In the genomic region with DNA sequence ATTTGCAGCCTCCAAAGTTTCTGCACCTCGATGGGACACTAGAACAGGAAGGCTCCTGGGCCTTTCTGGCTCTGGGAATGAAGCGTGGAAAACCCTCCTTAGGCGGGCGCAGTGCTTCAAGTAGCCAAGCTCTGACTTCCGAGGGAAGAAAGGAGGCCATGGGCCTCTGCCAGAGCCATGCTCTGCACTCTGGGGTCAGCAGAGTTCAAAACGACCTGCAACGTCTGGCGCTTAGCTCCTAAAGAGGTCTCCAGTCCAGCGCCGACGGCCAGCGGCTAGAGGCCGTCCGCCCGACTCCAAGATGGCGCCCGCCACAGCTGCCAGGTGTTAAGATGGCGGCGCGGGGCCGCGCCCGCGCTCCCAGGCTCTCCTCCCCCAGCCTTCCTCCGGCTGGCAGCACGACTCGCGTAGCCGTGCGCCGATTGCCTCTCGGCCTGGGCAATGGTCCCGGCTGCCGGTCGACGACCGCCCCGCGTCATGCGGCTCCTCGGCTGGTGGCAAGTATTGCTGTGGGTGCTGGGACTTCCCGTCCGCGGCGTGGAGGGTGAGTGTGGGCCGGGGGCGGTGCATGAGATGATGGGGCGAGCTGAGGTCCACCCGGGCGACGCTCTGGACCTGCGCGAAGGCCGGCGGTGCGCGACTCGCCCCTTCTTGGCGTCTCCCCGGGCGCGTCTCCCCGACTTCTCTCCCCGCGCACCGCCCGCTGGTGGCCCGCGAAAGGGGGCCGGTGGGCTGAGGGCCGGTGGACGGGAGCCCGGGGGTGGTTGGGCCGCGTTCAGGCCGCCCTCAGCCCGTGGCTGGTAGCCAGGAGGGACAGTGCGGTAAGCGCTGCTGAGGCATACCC, we compare ENCODE assay signal across 1 cellular context.
A peak's percentile ranks its signal among the peaks of the same experiment; 100 is the strongest.
TF ChIP-seq lines count a peak whose summit lies in the region.

A gene with protein sequence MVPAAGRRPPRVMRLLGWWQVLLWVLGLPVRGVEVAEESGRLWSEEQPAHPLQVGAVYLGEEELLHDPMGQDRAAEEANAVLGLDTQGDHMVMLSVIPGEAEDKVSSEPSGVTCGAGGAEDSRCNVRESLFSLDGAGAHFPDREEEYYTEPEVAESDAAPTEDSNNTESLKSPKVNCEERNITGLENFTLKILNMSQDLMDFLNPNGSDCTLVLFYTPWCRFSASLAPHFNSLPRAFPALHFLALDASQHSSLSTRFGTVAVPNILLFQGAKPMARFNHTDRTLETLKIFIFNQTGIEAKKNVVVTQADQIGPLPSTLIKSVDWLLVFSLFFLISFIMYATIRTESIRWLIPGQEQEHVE (plus strand): TSS at position 385 of the 844 bp plus-strand sequence. CDS start 57 bp downstream, at position 442.

TF ChIP-seq in GM12878, 131 proteins besides CTCF, POLR2A, EP300 and RAD21 (continued from another document and continues in another):
- TF ChIP-seq POU2F2 (IDR thresholded peaks at IDR 0.05; ENCODE audit: borderline replicate concordance, low read depth, low read length) = peak; percentile 68; the same call in 2 of the 3 replicates
- peak; percentile 66 for TF ChIP-seq SIN3A (IDR thresholded peaks at IDR 0.05; ENCODE audit: low read depth, low read length)
- TF ChIP-seq POLR2AphosphoS2 (IDR thresholded peaks at IDR 0.05; ENCODE audit: low read depth, low read length) = peak; percentile 73
- TF ChIP-seq KLF5 (IDR thresholded peaks at IDR 0.05; ENCODE audit: partially characterized antibody) = peak; percentile 27
- TF ChIP-seq ZNF384 (IDR thresholded peaks at IDR 0.05; ENCODE audit: borderline replicate concordance, low read depth, low read length) = no peak
- TF ChIP-seq, protein P1, sequence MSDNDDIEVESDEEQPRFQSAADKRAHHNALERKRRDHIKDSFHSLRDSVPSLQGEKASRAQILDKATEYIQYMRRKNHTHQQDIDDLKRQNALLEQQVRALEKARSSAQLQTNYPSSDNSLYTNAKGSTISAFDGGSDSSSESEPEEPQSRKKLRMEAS (IDR thresholded peaks at IDR 0.05; ENCODE audit: low read depth, low read length) = 0 out of 2 replicates have a peak, but pooled peaks have one; percentile 23
- TF ChIP-seq HCFC1 (IDR thresholded peaks at IDR 0.05; ENCODE audit: low read length) = peak; percentile 70
- peak; percentile 22 for TF ChIP-seq MYC (IDR thresholded peaks at IDR 0.05; ENCODE audit: insufficient read depth, insufficient read length, insufficient replicate concordance, low read length, severe bottlenecking)
- 0 out of 4 replicates have a peak, but pooled peaks of 1 of the 2 experiments have one; percentile 1 for TF ChIP-seq SRF (IDR thresholded peaks at IDR 0.05; ENCODE audit: low read depth in 2 of 2, low read length in 2 of 2)
- no peak for TF ChIP-seq NFXL1 (IDR thresholded peaks at IDR 0.05; ENCODE audit: borderline replicate concordance)
- TF ChIP-seq POLR2AphosphoS5 (IDR thresholded peaks at IDR 0.05; ENCODE audit: low read length) = peak; percentile 86
- TF ChIP-seq ZSCAN29 (IDR thresholded peaks at IDR 0.05) = no peak
- TF ChIP-seq, protein P2, sequence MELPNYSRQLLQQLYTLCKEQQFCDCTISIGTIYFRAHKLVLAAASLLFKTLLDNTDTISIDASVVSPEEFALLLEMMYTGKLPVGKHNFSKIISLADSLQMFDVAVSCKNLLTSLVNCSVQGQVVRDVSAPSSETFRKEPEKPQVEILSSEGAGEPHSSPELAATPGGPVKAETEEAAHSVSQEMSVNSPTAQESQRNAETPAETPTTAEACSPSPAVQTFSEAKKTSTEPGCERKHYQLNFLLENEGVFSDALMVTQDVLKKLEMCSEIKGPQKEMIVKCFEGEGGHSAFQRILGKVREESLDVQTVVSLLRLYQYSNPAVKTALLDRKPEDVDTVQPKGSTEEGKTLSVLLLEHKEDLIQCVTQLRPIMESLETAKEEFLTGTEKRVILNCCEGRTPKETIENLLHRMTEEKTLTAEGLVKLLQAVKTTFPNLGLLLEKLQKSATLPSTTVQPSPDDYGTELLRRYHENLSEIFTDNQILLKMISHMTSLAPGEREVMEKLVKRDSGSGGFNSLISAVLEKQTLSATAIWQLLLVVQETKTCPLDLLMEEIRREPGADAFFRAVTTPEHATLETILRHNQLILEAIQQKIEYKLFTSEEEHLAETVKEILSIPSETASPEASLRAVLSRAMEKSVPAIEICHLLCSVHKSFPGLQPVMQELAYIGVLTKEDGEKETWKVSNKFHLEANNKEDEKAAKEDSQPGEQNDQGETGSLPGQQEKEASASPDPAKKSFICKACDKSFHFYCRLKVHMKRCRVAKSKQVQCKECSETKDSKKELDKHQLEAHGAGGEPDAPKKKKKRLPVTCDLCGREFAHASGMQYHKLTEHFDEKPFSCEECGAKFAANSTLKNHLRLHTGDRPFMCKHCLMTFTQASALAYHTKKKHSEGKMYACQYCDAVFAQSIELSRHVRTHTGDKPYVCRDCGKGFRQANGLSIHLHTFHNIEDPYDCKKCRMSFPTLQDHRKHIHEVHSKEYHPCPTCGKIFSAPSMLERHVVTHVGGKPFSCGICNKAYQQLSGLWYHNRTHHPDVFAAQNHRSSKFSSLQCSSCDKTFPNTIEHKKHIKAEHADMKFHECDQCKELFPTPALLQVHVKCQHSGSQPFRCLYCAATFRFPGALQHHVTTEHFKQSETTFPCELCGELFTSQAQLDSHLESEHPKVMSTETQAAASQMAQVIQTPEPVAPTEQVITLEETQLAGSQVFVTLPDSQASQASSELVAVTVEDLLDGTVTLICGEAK (IDR thresholded peaks at IDR 0.05; ENCODE audit: borderline replicate concordance) = peak; percentile 63; the same call in 1 of the 2 replicates
- TF ChIP-seq SMARCA5 (IDR thresholded peaks at IDR 0.05) = peak; percentile 76; the same call in 1 of the 2 replicates
- no peak; the same call in 1 of the 2 replicates for TF ChIP-seq NBN (IDR thresholded peaks at IDR 0.05)
- peak; percentile 75; the same call in 1 of the 2 replicates for TF ChIP-seq BACH1 (IDR thresholded peaks at IDR 0.05; ENCODE audit: borderline replicate concordance)
- TF ChIP-seq PML (IDR thresholded peaks at IDR 0.05; ENCODE audit: low read length) = peak; percentile 69; the same call in 1 of the 2 replicates
- TF ChIP-seq WRNIP1 (IDR thresholded peaks at IDR 0.05; ENCODE audit: borderline replicate concordance, low read depth, low read length) = no peak
- peak; percentile 58; the same call in 1 of the 2 replicates for TF ChIP-seq STAT1 (conservative IDR thresholded peaks at IDR 0.05)
- TF ChIP-seq TCF3 (IDR thresholded peaks at IDR 0.05; ENCODE audit: borderline replicate concordance, insufficient read depth, low read depth, low read length) = 0 out of 2 replicates have a peak, but pooled peaks have one; percentile 61
- peak; percentile 76; the same call in 1 of the 2 replicates for TF ChIP-seq TARDBP (IDR thresholded peaks at IDR 0.05; ENCODE audit: borderline replicate concordance)
- peak; percentile 62; the same call in 1 of the 2 replicates for TF ChIP-seq MXI1 (IDR thresholded peaks at IDR 0.05; ENCODE audit: low read depth, low read length)
- TF ChIP-seq FOS (IDR thresholded peaks at IDR 0.05; ENCODE audit: borderline replicate concordance, extremely low read depth, insufficient read length) = no peak
- TF ChIP-seq ZNF24 (IDR thresholded peaks at IDR 0.05) = no peak
- TF ChIP-seq IKZF2 (IDR thresholded peaks at IDR 0.05) = no peak
- peak; percentile 92 for TF ChIP-seq NR2C1 (IDR thresholded peaks at IDR 0.05)
- TF ChIP-seq, protein P3, sequence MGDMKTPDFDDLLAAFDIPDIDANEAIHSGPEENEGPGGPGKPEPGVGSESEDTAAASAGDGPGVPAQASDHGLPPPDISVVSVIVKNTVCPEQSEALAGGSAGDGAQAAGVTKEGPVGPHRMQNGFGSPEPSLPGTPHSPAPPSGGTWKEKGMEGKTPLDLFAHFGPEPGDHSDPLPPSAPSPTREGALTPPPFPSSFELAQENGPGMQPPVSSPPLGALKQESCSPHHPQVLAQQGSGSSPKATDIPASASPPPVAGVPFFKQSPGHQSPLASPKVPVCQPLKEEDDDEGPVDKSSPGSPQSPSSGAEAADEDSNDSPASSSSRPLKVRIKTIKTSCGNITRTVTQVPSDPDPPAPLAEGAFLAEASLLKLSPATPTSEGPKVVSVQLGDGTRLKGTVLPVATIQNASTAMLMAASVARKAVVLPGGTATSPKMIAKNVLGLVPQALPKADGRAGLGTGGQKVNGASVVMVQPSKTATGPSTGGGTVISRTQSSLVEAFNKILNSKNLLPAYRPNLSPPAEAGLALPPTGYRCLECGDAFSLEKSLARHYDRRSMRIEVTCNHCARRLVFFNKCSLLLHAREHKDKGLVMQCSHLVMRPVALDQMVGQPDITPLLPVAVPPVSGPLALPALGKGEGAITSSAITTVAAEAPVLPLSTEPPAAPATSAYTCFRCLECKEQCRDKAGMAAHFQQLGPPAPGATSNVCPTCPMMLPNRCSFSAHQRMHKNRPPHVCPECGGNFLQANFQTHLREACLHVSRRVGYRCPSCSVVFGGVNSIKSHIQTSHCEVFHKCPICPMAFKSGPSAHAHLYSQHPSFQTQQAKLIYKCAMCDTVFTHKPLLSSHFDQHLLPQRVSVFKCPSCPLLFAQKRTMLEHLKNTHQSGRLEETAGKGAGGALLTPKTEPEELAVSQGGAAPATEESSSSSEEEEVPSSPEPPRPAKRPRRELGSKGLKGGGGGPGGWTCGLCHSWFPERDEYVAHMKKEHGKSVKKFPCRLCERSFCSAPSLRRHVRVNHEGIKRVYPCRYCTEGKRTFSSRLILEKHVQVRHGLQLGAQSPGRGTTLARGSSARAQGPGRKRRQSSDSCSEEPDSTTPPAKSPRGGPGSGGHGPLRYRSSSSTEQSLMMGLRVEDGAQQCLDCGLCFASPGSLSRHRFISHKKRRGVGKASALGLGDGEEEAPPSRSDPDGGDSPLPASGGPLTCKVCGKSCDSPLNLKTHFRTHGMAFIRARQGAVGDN (IDR thresholded peaks at IDR 0.05) = peak; percentile 86
- TF ChIP-seq, protein P4, sequence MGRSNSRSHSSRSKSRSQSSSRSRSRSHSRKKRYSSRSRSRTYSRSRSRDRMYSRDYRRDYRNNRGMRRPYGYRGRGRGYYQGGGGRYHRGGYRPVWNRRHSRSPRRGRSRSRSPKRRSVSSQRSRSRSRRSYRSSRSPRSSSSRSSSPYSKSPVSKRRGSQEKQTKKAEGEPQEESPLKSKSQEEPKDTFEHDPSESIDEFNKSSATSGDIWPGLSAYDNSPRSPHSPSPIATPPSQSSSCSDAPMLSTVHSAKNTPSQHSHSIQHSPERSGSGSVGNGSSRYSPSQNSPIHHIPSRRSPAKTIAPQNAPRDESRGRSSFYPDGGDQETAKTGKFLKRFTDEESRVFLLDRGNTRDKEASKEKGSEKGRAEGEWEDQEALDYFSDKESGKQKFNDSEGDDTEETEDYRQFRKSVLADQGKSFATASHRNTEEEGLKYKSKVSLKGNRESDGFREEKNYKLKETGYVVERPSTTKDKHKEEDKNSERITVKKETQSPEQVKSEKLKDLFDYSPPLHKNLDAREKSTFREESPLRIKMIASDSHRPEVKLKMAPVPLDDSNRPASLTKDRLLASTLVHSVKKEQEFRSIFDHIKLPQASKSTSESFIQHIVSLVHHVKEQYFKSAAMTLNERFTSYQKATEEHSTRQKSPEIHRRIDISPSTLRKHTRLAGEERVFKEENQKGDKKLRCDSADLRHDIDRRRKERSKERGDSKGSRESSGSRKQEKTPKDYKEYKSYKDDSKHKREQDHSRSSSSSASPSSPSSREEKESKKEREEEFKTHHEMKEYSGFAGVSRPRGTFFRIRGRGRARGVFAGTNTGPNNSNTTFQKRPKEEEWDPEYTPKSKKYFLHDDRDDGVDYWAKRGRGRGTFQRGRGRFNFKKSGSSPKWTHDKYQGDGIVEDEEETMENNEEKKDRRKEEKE (IDR thresholded peaks at IDR 0.05) = no peak
- TF ChIP-seq CHD2 (IDR thresholded peaks at IDR 0.05; ENCODE audit: borderline replicate concordance, low read depth, low read length) = peak; percentile 78
- TF ChIP-seq, protein P5, sequence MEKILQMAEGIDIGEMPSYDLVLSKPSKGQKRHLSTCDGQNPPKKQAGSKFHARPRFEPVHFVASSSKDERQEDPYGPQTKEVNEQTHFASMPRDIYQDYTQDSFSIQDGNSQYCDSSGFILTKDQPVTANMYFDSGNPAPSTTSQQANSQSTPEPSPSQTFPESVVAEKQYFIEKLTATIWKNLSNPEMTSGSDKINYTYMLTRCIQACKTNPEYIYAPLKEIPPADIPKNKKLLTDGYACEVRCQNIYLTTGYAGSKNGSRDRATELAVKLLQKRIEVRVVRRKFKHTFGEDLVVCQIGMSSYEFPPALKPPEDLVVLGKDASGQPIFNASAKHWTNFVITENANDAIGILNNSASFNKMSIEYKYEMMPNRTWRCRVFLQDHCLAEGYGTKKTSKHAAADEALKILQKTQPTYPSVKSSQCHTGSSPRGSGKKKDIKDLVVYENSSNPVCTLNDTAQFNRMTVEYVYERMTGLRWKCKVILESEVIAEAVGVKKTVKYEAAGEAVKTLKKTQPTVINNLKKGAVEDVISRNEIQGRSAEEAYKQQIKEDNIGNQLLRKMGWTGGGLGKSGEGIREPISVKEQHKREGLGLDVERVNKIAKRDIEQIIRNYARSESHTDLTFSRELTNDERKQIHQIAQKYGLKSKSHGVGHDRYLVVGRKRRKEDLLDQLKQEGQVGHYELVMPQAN (conservative IDR thresholded peaks at IDR 0.05) = peak; percentile 73
- TF ChIP-seq KAT2A (conservative IDR thresholded peaks at IDR 0.05; ENCODE audit: control insufficient read depth, low read depth, low read length) = no peak
- TF ChIP-seq SIX5 (IDR thresholded peaks at IDR 0.05; ENCODE audit: low read depth, low read length, severe bottlenecking) = peak; percentile 63
- TF ChIP-seq, protein P6, sequence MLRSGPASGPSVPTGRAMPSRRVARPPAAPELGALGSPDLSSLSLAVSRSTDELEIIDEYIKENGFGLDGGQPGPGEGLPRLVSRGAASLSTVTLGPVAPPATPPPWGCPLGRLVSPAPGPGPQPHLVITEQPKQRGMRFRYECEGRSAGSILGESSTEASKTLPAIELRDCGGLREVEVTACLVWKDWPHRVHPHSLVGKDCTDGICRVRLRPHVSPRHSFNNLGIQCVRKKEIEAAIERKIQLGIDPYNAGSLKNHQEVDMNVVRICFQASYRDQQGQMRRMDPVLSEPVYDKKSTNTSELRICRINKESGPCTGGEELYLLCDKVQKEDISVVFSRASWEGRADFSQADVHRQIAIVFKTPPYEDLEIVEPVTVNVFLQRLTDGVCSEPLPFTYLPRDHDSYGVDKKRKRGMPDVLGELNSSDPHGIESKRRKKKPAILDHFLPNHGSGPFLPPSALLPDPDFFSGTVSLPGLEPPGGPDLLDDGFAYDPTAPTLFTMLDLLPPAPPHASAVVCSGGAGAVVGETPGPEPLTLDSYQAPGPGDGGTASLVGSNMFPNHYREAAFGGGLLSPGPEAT (IDR thresholded peaks at IDR 0.05; ENCODE audit: low read depth) = peak; percentile 57
- TF ChIP-seq IKZF1 (conservative IDR thresholded peaks at IDR 0.05) = peak; percentile 80
- no peak for TF ChIP-seq CBX5 (IDR thresholded peaks at IDR 0.05; ENCODE audit: low read depth)
- peak; percentile 91 for TF ChIP-seq DPF2 (IDR thresholded peaks at IDR 0.05)
- no peak for TF ChIP-seq RBBP5 (conservative IDR thresholded peaks at IDR 0.05)
- peak; percentile 51; the same call in 1 of the 2 replicates for TF ChIP-seq ASH2L (IDR thresholded peaks at IDR 0.05; ENCODE audit: borderline replicate concordance, low read depth)
- TF ChIP-seq RFX5 (IDR thresholded peaks at IDR 0.05; ENCODE audit: low read depth, low read length) = no peak
- peak; percentile 25; the same call in 1 of the 2 replicates for TF ChIP-seq IRF4 (IDR thresholded peaks at IDR 0.05; ENCODE audit: low read depth, low read length)
- TF ChIP-seq YY1 (IDR thresholded peaks at IDR 0.05; ENCODE audit: low read depth, low read length) = peak; percentile 100
- peak in 1 of 2 experiments; percentile 68; a peak in 2 of 4 replicates for TF ChIP-seq BHLHE40 (IDR thresholded peaks at IDR 0.05; ENCODE audit: borderline replicate concordance in 1 of 2, low read depth in 2 of 2, low read length in 1 of 2)
- TF ChIP-seq NR2F1 (conservative IDR thresholded peaks at IDR 0.05) = peak; percentile 56; the same call in 1 of the 2 replicates
- no peak for TF ChIP-seq MTA2 (IDR thresholded peaks at IDR 0.05; ENCODE audit: low read depth)
- TF ChIP-seq ZNF622 (IDR thresholded peaks at IDR 0.05) = no peak
- TF ChIP-seq NRF1 (conservative IDR thresholded peaks at IDR 0.05; ENCODE audit: low read depth, low read length) = 0 out of 2 replicates have a peak, but pooled peaks have one; percentile 8
